In genomic region chr18:62875320-62875719, GRCh38 we compare ENCODE assay signal across 18 cellular contexts.
A peak's percentile ranks its signal among the peaks of the same experiment; 100 is the strongest.
DNase-seq lines count a peak whose midpoint lies in the region; ATAC-seq, FAIRE-seq and TF ChIP-seq lines count a peak whose summit lies in the region.
"Had no signal": no experiment of that assay in that cellular context is flagged by ENCODE, and none has a peak within 500 bp of the region (broad histone marks: within the 10 kb centered on the region; RNA-seq: fewer than 3 reads in every experiment).

No MANE protein-coding gene starts in this region.

- no peak overlapping the region for H3K4me3 Mint-ChIP-seq in Calu3 (ENCODE audit: low read depth, unreplicated experiment)
- H3K4me3 Mint-ChIP-seq: CD14-positive monocyte, IgD-negative memory B cell had no signal

- no peak overlapping the region for H2AFZ ChIP-seq in PC-9

- peaks cover 33% of the 10 kb centered on the region for H3F3A ChIP-seq in PC-9 (ENCODE audit: insufficient read depth, low read depth)

- H3K36me3 ChIP-seq in PC-9 (ENCODE audit: low read depth) (peaks cover 4% of the 10 kb centered on the region; the same call in 1 of the 2 replicates), upper lobe of right lung (no peaks in the 10 kb centered on the region)

- peak overlapping the region; percentile 13 for H3K27ac Mint-ChIP-seq in Calu3 (ENCODE audit: unreplicated experiment)
- H3K27ac Mint-ChIP-seq: IgD-negative memory B cell had no signal

- intact Hi-C loops in Calu3 (cut with micrococcal nuclease; ENCODE audit: unreplicated experiment): loop anchor here (5.0 kb wide), 2 partner anchors 43 to 102 kb away; no protein-coding TSS in a partner anchor
- intact Hi-C loops in PC-9 (cut with micrococcal nuclease; ENCODE audit: unreplicated experiment): no loop called here
- intact Hi-C loops in left ventricle myocardium superior (cut with micrococcal nuclease): no loop called here
- intact Hi-C loops in upper lobe of right lung (cut with DNase I): no loop called here

- FAIRE-seq in A549 (lab: Jason Lieb, UNC): no peak
- FAIRE-seq: H54, HTR-8/SVneo had no signal

- peaks cover 45% of the 10 kb centered on the region for H3K79me2 ChIP-seq in PC-9 (ENCODE audit: low read depth)

- H3K4me2 ChIP-seq in A549: peak overlapping the region; percentile 68; the same call in 1 of the 3 replicates
- H3K4me2 ChIP-seq in PC-9: peak overlapping the region; percentile 66

- H3K9me3 ChIP-seq in A549: no peaks in the 10 kb centered on the region
- no peaks in the 10 kb centered on the region for H3K9me3 ChIP-seq in PC-9 (ENCODE audit: insufficient read depth, low read depth)
- H3K9me3 ChIP-seq in upper lobe of right lung: no peaks in the 10 kb centered on the region

- H3K4me1 ChIP-seq in A549: peaks cover 63% of the 10 kb centered on the region
- H3K4me1 ChIP-seq in PC-9 (replicated peaks; ENCODE audit: insufficient read depth): peaks cover 56% of the 10 kb centered on the region
- H3K4me1 ChIP-seq in upper lobe of right lung: peaks cover 4% of the 10 kb centered on the region

- DNase-seq in A549 (ENCODE audit: low read depth in 1 of 2, low spot score in 1 of 2) (no peak), Calu3 (no peak), PC-9 (peak in 1 of 2 experiments; percentile 47), left ventricle myocardium superior (no peak), upper lobe of right lung (no peak)
- no peak for DNase-seq in stimulated activated CD4-positive, alpha-beta T cell treated with anti-CD3 and anti-CD28 coated beads, Interleukin-4, amount 100 ng/mL, for 1 hour
- DNase-seq: MM.1S, NCI-H1092 treated with DMSO at 0.1 percent for 48 hours, NCI-H2081 treated with DMSO at 0.1 percent for 48 hours, NCI-H524 treated with DMSO at 0.1 percent for 48 hours, OCI-M1 had no signal

- CTCF ChIA-PET in A549 (lab: Yijun Ruan, JAX): no interaction called here
- CTCF ChIA-PET in Calu3 (lab: Charles Lee): no interaction called here
- CTCF ChIA-PET in PC-9 (lab: Charles Lee): no interaction called here

- no peaks in the 10 kb centered on the region for H3K9me3 Mint-ChIP-seq in Calu3 (ENCODE audit: low read depth, unreplicated experiment)
- H3K9me3 Mint-ChIP-seq: CD14-positive monocyte had no signal

- no peaks in the 10 kb centered on the region for H4K20me1 ChIP-seq in PC-9 (ENCODE audit: insufficient read depth)

- no peaks in the 10 kb centered on the region for H3K36me3 Mint-ChIP-seq in Calu3 (ENCODE audit: insufficient read depth, unreplicated experiment)

- H3K4me3 ChIP-seq in A549 (no peak overlapping the region), PC-9 (no peak overlapping the region), upper lobe of right lung (no peak overlapping the region)

- no peaks in the 10 kb centered on the region for H3K27me3 ChIP-seq in PC-9 (ENCODE audit: insufficient read depth, low read depth)
- no peaks in the 10 kb centered on the region for H3K27me3 ChIP-seq in upper lobe of right lung

- no peak for ATAC-seq in A549
- ATAC-seq in left ventricle myocardium superior: peak; percentile 88
- ATAC-seq in GM21717 (IDR thresholded peaks at IDR 0.05; ENCODE audit: unreplicated experiment): no peak
- no peak for ATAC-seq in upper lobe of right lung

- POLR2A ChIA-PET in A549 (lab: Yijun Ruan, JAX): no interaction called here
- POLR2A ChIA-PET in PC-9 (lab: Charles Lee; ENCODE audit: unreplicated experiment): no interaction called here

- no peaks in the 10 kb centered on the region for H3K9me2 ChIP-seq in PC-9 (ENCODE audit: insufficient read depth)

- H3K4me1 Mint-ChIP-seq in Calu3 (ENCODE audit: low read depth, unreplicated experiment): peaks cover 49% of the 10 kb centered on the region
- H3K4me1 Mint-ChIP-seq: CD14-positive monocyte had no signal

- H3K27me3 Mint-ChIP-seq in Calu3 (ENCODE audit: unreplicated experiment): no peaks in the 10 kb centered on the region
- H3K27me3 Mint-ChIP-seq: IgD-negative memory B cell had no signal

- WGBS in A549 (ENCODE audit: missing lambda C conversion rate): 68% methylated on average over 3 of the region's 3 CpGs

- TF ChIP-seq POLR2A in A549 (IDR thresholded peaks at IDR 0.05; ENCODE audit: low read length): no peak

- H3K27ac ChIP-seq in A549: peak overlapping the region; percentile 25 to 68; a peak in 3 of 6 replicates
- H3K27ac ChIP-seq in PC-9: peak overlapping the region; percentile 95
- no peak overlapping the region for H3K27ac ChIP-seq in upper lobe of right lung
- H3K27ac ChIP-seq: HL-60, RWPE1 had no signal

- no peak for TF ChIP-seq EP300 in A549 (IDR thresholded peaks at IDR 0.05)

- no peak for TF ChIP-seq RAD21 in A549 (conservative IDR thresholded peaks at IDR 0.05 in 1 of 2, IDR thresholded peaks at IDR 0.05 in 1 of 2)

- TF ChIP-seq CTCF in A549 (IDR thresholded peaks at IDR 0.05): no peak
- TF ChIP-seq CTCF in Calu3 (IDR thresholded peaks at IDR 0.05; ENCODE audit: unreplicated experiment): no peak
- TF ChIP-seq CTCF in PC-9 (conservative IDR thresholded peaks at IDR 0.05): no peak
- TF ChIP-seq CTCF in upper lobe of right lung (IDR thresholded peaks at IDR 0.05): no peak

- no TSS peak for BruUV-seq in Calu3 (replicated peaks; lab: Mats Ljungman, UMichigan)
- BruUV-seq in PC-9 (replicated peaks; lab: Mats Ljungman, UMichigan): no TSS peak

TF ChIP-seq in A549, 52 proteins besides CTCF, POLR2A, EP300 and RAD21:
- TF ChIP-seq MYC (IDR thresholded peaks at IDR 0.05; ENCODE audit: borderline replicate concordance, low read length): no peak
- no peak for TF ChIP-seq TFCP2L1 (CRISPR knock-in tag; IDR thresholded peaks at IDR 0.05)
- no peak for TF ChIP-seq FOXS1 (CRISPR knock-in tag; IDR thresholded peaks at IDR 0.05)
- no peak for TF ChIP-seq CHD2 (IDR thresholded peaks at IDR 0.05; ENCODE audit: low read length, partially characterized antibody)
- no peak for TF ChIP-seq E2F6 (IDR thresholded peaks at IDR 0.05; ENCODE audit: borderline replicate concordance, low read depth)
- no peak for TF ChIP-seq CBX2 (IDR thresholded peaks at IDR 0.05; ENCODE audit: borderline replicate concordance, low read depth)
- TF ChIP-seq REST (IDR thresholded peaks at IDR 0.05): no peak
- TF ChIP-seq ATOH8 (CRISPR knock-in tag; IDR thresholded peaks at IDR 0.05; ENCODE audit: low read depth): no peak
- TF ChIP-seq ZNF302 (CRISPR knock-in tag; IDR thresholded peaks at IDR 0.05): no peak
- no peak for TF ChIP-seq RCOR1 (IDR thresholded peaks at IDR 0.05; ENCODE audit: low read depth, low read length)
- TF ChIP-seq JUNB (IDR thresholded peaks at IDR 0.05): no peak
- no peak for TF ChIP-seq HES2 (IDR thresholded peaks at IDR 0.05)
- TF ChIP-seq TP53 (CRISPR knock-in tag; IDR thresholded peaks at IDR 0.05): no peak
- TF ChIP-seq MAZ (IDR thresholded peaks at IDR 0.05; ENCODE audit: borderline replicate concordance, low read depth, low read length): no peak
- no peak for TF ChIP-seq SMC3 (IDR thresholded peaks at IDR 0.05)
- TF ChIP-seq FOSB (CRISPR knock-in tag; IDR thresholded peaks at IDR 0.05): no peak
- TF ChIP-seq KDM1A (IDR thresholded peaks at IDR 0.05; ENCODE audit: low read depth): no peak
